In the genomic region with DNA sequence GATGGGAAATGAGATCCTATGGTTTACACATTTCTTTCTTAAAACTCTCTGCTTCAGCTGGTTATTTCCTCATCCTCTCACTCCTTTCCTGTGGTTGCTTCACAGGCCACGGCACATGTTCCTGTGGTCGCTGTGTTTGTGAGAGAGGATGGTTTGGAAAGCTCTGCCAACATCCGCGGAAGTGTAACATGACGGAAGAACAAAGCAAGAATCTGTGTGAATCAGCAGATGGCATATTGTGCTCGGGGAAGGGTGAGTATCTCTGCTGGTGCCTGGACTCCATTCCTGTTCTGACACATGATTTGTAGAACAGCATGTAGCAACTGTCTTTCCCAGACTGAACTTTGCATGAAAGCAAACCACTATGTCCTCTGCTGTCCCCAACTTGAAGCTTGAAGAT, we compare ENCODE assay signal across 8 cellular contexts.
A peak's percentile ranks its signal among the peaks of the same experiment; 100 is the strongest.
DNase-seq lines count a peak whose midpoint lies in the region; ATAC-seq and TF ChIP-seq lines count a peak whose summit lies in the region.

No MANE protein-coding gene starts in this region.

- no peak for TF ChIP-seq CTCF in testis (IDR thresholded peaks at IDR 0.05)

- TF ChIP-seq POLR2A in testis (IDR thresholded peaks at IDR 0.05): no peak

- no peak overlapping the region for H3K27ac ChIP-seq in testis

- DNase-seq in GF-D8 (lab: John Stamatoyannopoulos, UW) (peak; percentile 97), KBM-7 (peak; percentile 39), astrocyte of the hippocampus (ENCODE audit: low read depth, low spot score) (peak; percentile 79), myocyte (ENCODE audit: low read depth) (peak; percentile 98), GM19240 (ENCODE audit: insufficient read length, low spot score) (no peak), NCI-H526 treated with DMSO at 0.1 percent for 48 hours (lab: John Stamatoyannopoulos, UW) (no peak), testis (no peak)

- no peaks in the 10 kb centered on the region for H3K9me3 ChIP-seq in testis

- intact Hi-C loops in testis (cut with DNase I; ENCODE audit: low total_unique reads): no loop called here

- no peaks in the 10 kb centered on the region for H3K4me1 ChIP-seq in testis

- H3K36me3 ChIP-seq in testis (ENCODE audit: low read depth, missing control alignments): no peaks in the 10 kb centered on the region

- 57 to 75% methylated on average over 6 of the region's 6 CpGs for WGBS in testis, 2 donors

- ATAC-seq in GM19467 (IDR thresholded peaks at IDR 0.05; ENCODE audit: unreplicated experiment): no peak

- in situ Hi-C loops in KBM-7 (cut with MboI; ENCODE audit: low pct_unique_long_range_greater_than_20kb, low sequenced_read_pairs): no loop called here

- H3K4me3 ChIP-seq in testis: no peak overlapping the region

- no peaks in the 10 kb centered on the region for H3K27me3 ChIP-seq in testis

Comparison
In these comparisons a context has a peak if more than half of its experiments do, and no peak if none do; other contexts are left out.
1. DNase-seq: peak in GF-D8 (single experiment), KBM-7 (single experiment), astrocyte of the hippocampus (single experiment) and myocyte (single experiment); none in GM19240 (single experiment), NCI-H526 treated with DMSO at 0.1 percent for 48 hours (single experiment) and testis (single experiment).